1 cellular context compared by ENCODE assay signal in the genomic region with DNA sequence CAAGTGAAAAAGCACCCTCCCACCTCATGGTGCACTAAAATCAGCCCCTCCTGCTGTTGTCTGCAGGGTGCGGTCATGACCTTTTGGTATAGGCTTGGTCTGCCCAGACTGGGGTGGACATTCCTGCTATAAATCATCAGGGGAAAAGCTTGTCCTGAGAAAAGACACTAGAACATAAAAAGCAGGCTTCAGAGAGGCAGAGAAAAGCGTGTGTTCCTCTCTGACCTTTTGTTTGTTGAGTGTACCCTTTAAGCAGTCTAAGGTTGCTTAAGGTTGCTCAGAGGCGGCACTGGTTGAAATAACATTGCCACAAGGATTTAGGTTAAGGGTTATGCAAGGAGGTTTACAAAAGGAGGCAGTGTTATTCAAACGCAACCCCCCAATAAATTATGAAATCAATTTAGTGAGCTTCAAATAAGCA.
TF ChIP-seq lines count a peak whose summit lies in the region.

No MANE protein-coding gene starts in this region.

TF ChIP-seq in K562, 482 proteins besides CTCF, POLR2A, EP300 and RAD21:
- TF ChIP-seq CSDE1 (IDR thresholded peaks at IDR 0.05) = no peak
- 0 out of 2 replicates have a peak, but pooled peaks have one; percentile 10 for TF ChIP-seq CBFA2T3 (IDR thresholded peaks at IDR 0.05)
- TF ChIP-seq NR1H2 (CRISPR knock-in tag; IDR thresholded peaks at IDR 0.05) = no peak
- 0 out of 2 replicates have a peak, but pooled peaks have one; percentile 13 for TF ChIP-seq NR2C1 (IDR thresholded peaks at IDR 0.05)
- no peak for TF ChIP-seq NR2C1 (tag; IDR thresholded peaks at IDR 0.05)
- no peak for TF ChIP-seq NFE2L1 (tag; IDR thresholded peaks at IDR 0.05; ENCODE audit: borderline replicate concordance, low read depth)
- no peak for TF ChIP-seq SMAD4 (CRISPR knock-in tag; conservative IDR thresholded peaks at IDR 0.05)
- no peak for TF ChIP-seq TEAD4 (IDR thresholded peaks at IDR 0.05; ENCODE audit: low read length)
- no peak for TF ChIP-seq TEAD4 (CRISPR knock-in tag; IDR thresholded peaks at IDR 0.05; ENCODE audit: borderline replicate concordance)
- TF ChIP-seq JUN (IDR thresholded peaks at IDR 0.05; ENCODE audit: borderline replicate concordance, low read depth, low read length) = no peak
- TF ChIP-seq JUN (CRISPR knock-in tag; IDR thresholded peaks at IDR 0.05; ENCODE audit: borderline replicate concordance) = no peak
- TF ChIP-seq ZBTB43 (CRISPR knock-in tag; IDR thresholded peaks at IDR 0.05) = no peak
- TF ChIP-seq ZNF12 (CRISPR knock-in tag; IDR thresholded peaks at IDR 0.05) = no peak
- TF ChIP-seq, protein P1, sequence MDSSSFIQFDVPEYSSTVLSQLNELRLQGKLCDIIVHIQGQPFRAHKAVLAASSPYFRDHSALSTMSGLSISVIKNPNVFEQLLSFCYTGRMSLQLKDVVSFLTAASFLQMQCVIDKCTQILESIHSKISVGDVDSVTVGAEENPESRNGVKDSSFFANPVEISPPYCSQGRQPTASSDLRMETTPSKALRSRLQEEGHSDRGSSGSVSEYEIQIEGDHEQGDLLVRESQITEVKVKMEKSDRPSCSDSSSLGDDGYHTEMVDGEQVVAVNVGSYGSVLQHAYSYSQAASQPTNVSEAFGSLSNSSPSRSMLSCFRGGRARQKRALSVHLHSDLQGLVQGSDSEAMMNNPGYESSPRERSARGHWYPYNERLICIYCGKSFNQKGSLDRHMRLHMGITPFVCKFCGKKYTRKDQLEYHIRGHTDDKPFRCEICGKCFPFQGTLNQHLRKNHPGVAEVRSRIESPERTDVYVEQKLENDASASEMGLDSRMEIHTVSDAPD (CRISPR knock-in tag; IDR thresholded peaks at IDR 0.05) = no peak
- no peak for TF ChIP-seq WHSC1 (IDR thresholded peaks at IDR 0.05; ENCODE audit: low read length)
- no peak for TF ChIP-seq ZNF778 (CRISPR knock-in tag; IDR thresholded peaks at IDR 0.05)
- TF ChIP-seq SNRNP70 (optimal IDR thresholded peaks at IDR 0.05; ENCODE audit: low read depth, low read length) = no peak
- TF ChIP-seq NR2C2 (CRISPR knock-in tag; IDR thresholded peaks at IDR 0.05) = no peak
- TF ChIP-seq NR2C2 (tag; IDR thresholded peaks at IDR 0.05) = peak; percentile 16; the same call in 1 of the 2 replicates
- peak; percentile 87 for TF ChIP-seq MEIS2 (IDR thresholded peaks at IDR 0.05; ENCODE audit: partially characterized antibody)
- TF ChIP-seq, protein P2, sequence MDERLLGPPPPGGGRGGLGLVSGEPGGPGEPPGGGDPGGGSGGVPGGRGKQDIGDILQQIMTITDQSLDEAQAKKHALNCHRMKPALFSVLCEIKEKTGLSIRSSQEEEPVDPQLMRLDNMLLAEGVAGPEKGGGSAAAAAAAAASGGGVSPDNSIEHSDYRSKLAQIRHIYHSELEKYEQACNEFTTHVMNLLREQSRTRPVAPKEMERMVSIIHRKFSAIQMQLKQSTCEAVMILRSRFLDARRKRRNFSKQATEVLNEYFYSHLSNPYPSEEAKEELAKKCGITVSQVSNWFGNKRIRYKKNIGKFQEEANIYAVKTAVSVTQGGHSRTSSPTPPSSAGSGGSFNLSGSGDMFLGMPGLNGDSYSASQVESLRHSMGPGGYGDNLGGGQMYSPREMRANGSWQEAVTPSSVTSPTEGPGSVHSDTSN (CRISPR knock-in tag; IDR thresholded peaks at IDR 0.05; ENCODE audit: low read depth) = no peak
- TF ChIP-seq, protein P2 (tag; conservative IDR thresholded peaks at IDR 0.05; ENCODE audit: low read depth) = peak; percentile 69
- peak; percentile 77 for TF ChIP-seq PKNOX1 (IDR thresholded peaks at IDR 0.05)
- TF ChIP-seq HEY1 (CRISPR knock-in tag; IDR thresholded peaks at IDR 0.05; ENCODE audit: borderline replicate concordance) = no peak
